In genomic region chr15:81032355-81032754, GRCh38 we compare ENCODE assay signal across 30 cellular contexts.
"Had no signal": no experiment of that assay in that cellular context is flagged by ENCODE, and none has a peak within 500 bp of the region (broad histone marks: within the 10 kb centered on the region; RNA-seq: fewer than 3 reads in every experiment).

No MANE protein-coding gene starts in this region.

- ATAC-seq: activated T-cell treated with anti-CD3 and anti-CD28 coated beads, Interleukin-2, amount 50 U/mL, for 72 hours; SK-N-SH treated with all-trans-retinoic acid at 6 μM for 48 hours had no signal

- H3K4me1 ChIP-seq: breast epithelium had no signal

- DNase-seq: activated B cell treated with CpG ODN at 0.5 μM for 24 hours; activated CD4-positive, alpha-beta memory T cell treated with anti-CD3 and anti-CD28 coated beads, Interleukin-2, amount 10 ng/mL, durations not matched to agents 7 days and 5 days; activated CD4-positive, alpha-beta T cell treated with anti-CD3 and anti-CD28 coated beads for 1 hour; activated CD4-positive, alpha-beta T cell treated with anti-CD3 and anti-CD28 coated beads, Interleukin-2, amount 10 ng/mL, durations not matched to agents 7 days and 5 days; activated CD8-positive, alpha-beta memory T cell treated with anti-CD3 and anti-CD28 coated beads, Interleukin-2, amount 50 U/mL, for 4 hours; activated naive CD4-positive, alpha-beta T cell treated with anti-CD3 and anti-CD28 coated beads, Interleukin-2, amount 50 U/mL, for 16 hours; activated naive CD8-positive, alpha-beta T cell treated with anti-CD3 and anti-CD28 coated beads, Interleukin-2, amount 10 ng/mL, durations not matched to agents 7 days and 5 days; activated T-cell treated with anti-CD3 and anti-CD28 coated beads, Interleukin-2, amount 50 U/mL, for 72 hours; adrenal gland; anterior cingulate cortex; caudate nucleus; MG63; MV-4-11; NCI-H1092 treated with DMSO at 0.1 percent for 48 hours; NCI-H1417 treated with DMSO at 0.1 percent for 48 hours; NCI-H1694; NCI-H2029; NCI-H2107; NCI-H2171 treated with DMSO at 0.1 percent for 48 hours; NCI-H345; NCI-H510A; NCI-H526 treated with DMSO at 0.1 percent for 48 hours; NK-92 treated with Interleukin-12 subunit alpha and Interleukin-12 subunit beta, amount 100 ng/mL, for 24 hours; Peyer's patch; SHP77; SW 1271; T-helper 9 cell had no signal

- H3K27ac ChIP-seq: adrenal gland, breast epithelium, Peyer's patch, SJSA1 had no signal

- H3K9me3 ChIP-seq: adrenal gland, breast epithelium, Peyer's patch, SJSA1 had no signal

- H3K27me3 ChIP-seq: adrenal gland, breast epithelium, MG63, Peyer's patch, SJSA1 had no signal

- H3K36me3 ChIP-seq: adrenal gland, breast epithelium, MG63, Peyer's patch, SJSA1 had no signal

- H3K4me3 ChIP-seq: adrenal gland, breast epithelium, MG63, Peyer's patch, SJSA1 had no signal
